8 cellular contexts compared by ENCODE assay signal in the genomic region with DNA sequence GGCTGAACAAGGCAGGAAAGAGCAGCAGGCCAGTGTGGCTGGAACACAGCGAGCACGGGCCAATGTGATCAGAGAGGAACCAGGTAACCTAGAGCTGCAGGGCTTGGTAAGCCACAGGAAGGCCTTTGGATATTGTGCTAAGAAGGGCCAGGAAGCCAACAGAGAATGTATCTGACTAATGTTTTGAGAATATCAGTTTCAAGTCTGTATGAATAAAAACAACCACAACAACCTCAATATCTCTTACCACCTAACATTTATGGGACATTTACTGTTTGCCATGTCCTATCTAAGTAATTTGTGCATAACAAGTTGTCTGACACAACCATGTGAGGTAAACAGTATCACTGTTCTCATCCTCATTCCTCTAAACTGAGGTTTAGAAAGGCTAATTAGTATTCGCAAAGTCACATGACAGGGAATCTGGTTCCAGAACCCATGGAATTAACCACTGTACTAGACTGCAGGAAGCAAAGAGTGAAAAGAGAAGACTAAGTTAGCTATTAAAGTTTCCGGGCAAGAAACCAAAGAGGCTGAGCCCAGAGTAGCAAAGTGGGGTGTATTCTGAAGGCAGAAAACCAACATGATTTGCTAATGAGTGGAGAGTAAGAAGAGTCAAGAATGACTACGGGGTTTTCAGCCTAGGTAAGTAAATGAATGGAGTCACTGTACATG. TPM values are rescaled to one million over a fixed set of nuclear protein-coding genes. Genes with fewer than 3 reads are reported as not detected.
DNase-seq lines count a peak whose midpoint lies in the region; ATAC-seq and TF ChIP-seq lines count a peak whose summit lies in the region.

No MANE protein-coding gene starts in this region.

- H3K36me3 Mint-ChIP-seq in HFFc6 (ENCODE audit: low read depth) (no peaks in the 10 kb centered on the region), T-helper 17 cell (ENCODE audit: low read depth) (no peaks in the 10 kb centered on the region)

- 52% methylated on average over 5 of the region's 5 CpGs for WGBS in right lobe of liver (ENCODE audit: insufficient coverage, low coverage, low lambda C conversion rate, missing lambda C conversion rate)

- no peaks in the 10 kb centered on the region for H3K27me3 ChIP-seq in right lobe of liver

- ATAC-seq in GM18861 (IDR thresholded peaks at IDR 0.05; ENCODE audit: unreplicated experiment) (peak; percentile 53), T-helper 17 cell (peak; percentile 45), right lobe of liver (peak; percentile 61 to 76 (median 72)), HG03439 (IDR thresholded peaks at IDR 0.05; ENCODE audit: unreplicated experiment) (no peak)

- no peaks in the 10 kb centered on the region for H3K36me3 ChIP-seq in right lobe of liver

- intact Hi-C loops in right lobe of liver (cut with DNase I) = no loop called here

- H3K4me3 Mint-ChIP-seq in HFFc6 = no peak overlapping the region
- peak overlapping the region; percentile 31 for H3K4me3 Mint-ChIP-seq in T-helper 17 cell

- H3K9me3 Mint-ChIP-seq in HFFc6 = no peaks in the 10 kb centered on the region

- H3K4me3 ChIP-seq in right lobe of liver = no peak overlapping the region

- TF ChIP-seq CTCF in HFFc6 (IDR thresholded peaks at IDR 0.05) = no peak
- TF ChIP-seq CTCF in right lobe of liver (IDR thresholded peaks at IDR 0.05) = no peak

- DNase-seq in HFFc6 (no peak), T-helper 17 cell (no peak), right lobe of liver (no peak), NCI-H146 treated with DMSO at 0.1 percent for 48 hours (lab: John Stamatoyannopoulos, UW; ENCODE audit: unreplicated experiment) (no peak), COLO668 (lab: John Stamatoyannopoulos, UW; ENCODE audit: unreplicated experiment) (no peak)
- no peak for DNase-seq in effector CD8-positive, alpha-beta T cell (lab: John Stamatoyannopoulos, UW)

- no peaks in the 10 kb centered on the region for H3K9me3 ChIP-seq in T-helper 17 cell (ENCODE audit: control insufficient read depth, low read length, poor library complexity, severe bottlenecking)
- H3K9me3 ChIP-seq in right lobe of liver = no peaks in the 10 kb centered on the region

- H3K27ac ChIP-seq in right lobe of liver = no peak overlapping the region

- no peaks in the 10 kb centered on the region for H3K27me3 Mint-ChIP-seq in HFFc6 (ENCODE audit: insufficient read depth)
- H3K27me3 Mint-ChIP-seq in T-helper 17 cell = no peaks in the 10 kb centered on the region

- peaks cover 27% of the 10 kb centered on the region for H3K4me1 Mint-ChIP-seq in HFFc6 (ENCODE audit: low read depth)
- H3K4me1 Mint-ChIP-seq in T-helper 17 cell = peaks cover 38% of the 10 kb centered on the region

- H3K27ac Mint-ChIP-seq in HFFc6 = peak overlapping the region; percentile 27; the same call in 1 of the 2 replicates
- H3K27ac Mint-ChIP-seq in T-helper 17 cell = peak overlapping the region; percentile 92

- TF ChIP-seq POLR2A in right lobe of liver (IDR thresholded peaks at IDR 0.05) = no peak

- H3K4me1 ChIP-seq in right lobe of liver = peaks cover 0 to 19% (median 9%) of the 10 kb centered on the region in 4 donors

RNA-seq across cellular contexts. Expression of a gene that starts 38.9 kb away (rescaled TPM):
- 10 to 100 TPM in 4 of 6 experiments, 1 to 10 TPM in 2; 8.4 to 12.6 (median 10.4) TPM for total RNA-seq in HFFc6 (2021; fragmentation: NEBNext Ultra II Directional; extraction: Animal tissue kit (Norgen Biotek cat#: 25700))
- total RNA-seq in T-helper 17 cell (10 to 100 TPM; 23.3 to 31.3 TPM), right lobe of liver (1 to 10 TPM; 3.3 to 6.4 (median 4.8) TPM)

RNA-seq across cellular contexts. Expression of a gene that starts 39.4 kb away (rescaled TPM):
- total RNA-seq in HFFc6 (2021; fragmentation: NEBNext Ultra II Directional; extraction: Animal tissue kit (Norgen Biotek cat#: 25700)) = 10 to 100 TPM; 12.3 to 14.8 (median 14.2) TPM
- total RNA-seq in T-helper 17 cell = 10 to 100 TPM; 29.8 to 35.9 TPM
- total RNA-seq in right lobe of liver = 1 to 10 TPM; 5.7 to 7.8 (median 6.8) TPM

RNA-seq across cellular contexts. Expression of a gene that starts 45.1 kb away (rescaled TPM):
- 10 to 100 TPM; 22.5 to 31.8 (median 26.0) TPM for total RNA-seq in HFFc6 (2021; fragmentation: NEBNext Ultra II Directional; extraction: Animal tissue kit (Norgen Biotek cat#: 25700))
- 10 to 100 TPM; 13.5 to 17.2 TPM for total RNA-seq in T-helper 17 cell
- 10 to 100 TPM; 19.3 to 66.5 (median 38.9) TPM for total RNA-seq in right lobe of liver
